Comparison of ENCODE assay signal across 21 cellular contexts in genomic region chr7:117480978-117481377, GRCh38. TPM values are rescaled to one million over a fixed set of nuclear protein-coding genes. Genes with fewer than 3 reads are reported as not detected.
DNase-seq lines count a peak whose midpoint lies in the region; TF ChIP-seq lines count a peak whose summit lies in the region.
"Had no signal": no experiment of that assay in that cellular context is flagged by ENCODE, and none has a peak within 500 bp of the region (broad histone marks: within the 10 kb centered on the region; RNA-seq: fewer than 3 reads in every experiment).

No MANE protein-coding gene starts in this region.

- H3K36me3 Mint-ChIP-seq in endodermal cell (ENCODE audit: low read depth) = no peaks in the 10 kb centered on the region
- H3K36me3 Mint-ChIP-seq: activated naive CD4-positive, alpha-beta T cell treated with anti-CD3 and anti-CD28 coated beads, Interleukin-2, amount 10 ng/mL, durations not matched to agents 7 days and 5 days; natural killer cell had no signal

- H3K27me3 ChIP-seq in AG04450 (ENCODE audit: control insufficient read depth, insufficient read depth, low read length) (peaks cover 24% of the 10 kb centered on the region), endodermal cell (ENCODE audit: control insufficient read depth, insufficient read depth, low read length, poor library complexity, severe bottlenecking) (peaks cover 48% of the 10 kb centered on the region), testis (no peaks in the 10 kb centered on the region)

- H3K4me1 ChIP-seq in endodermal cell (ENCODE audit: control insufficient read depth, insufficient read depth, low read length) (peaks cover 6% of the 10 kb centered on the region), testis (no peaks in the 10 kb centered on the region)
- H3K4me1 ChIP-seq: psoas muscle had no signal

- H3K4me3 ChIP-seq in AG04450 (ENCODE audit: low read depth, low read length) (no peak overlapping the region), endodermal cell (ENCODE audit: low read length) (no peak overlapping the region), testis (no peak overlapping the region)
- H3K4me3 ChIP-seq: psoas muscle had no signal

- WGBS in endodermal cell (ENCODE audit: insufficient coverage in 1 of 2, insufficient read length in 1 of 2), 2 experiments = 71% methylated on average over 2 of the region's 2 CpGs; no CpG with 5 or more reads in 1 of the 2 experiments
- WGBS in testis, 2 donors = 53 to 58% methylated on average over 2 of the region's 2 CpGs

- peaks cover 9% of the 10 kb centered on the region for H3K4me1 Mint-ChIP-seq in endodermal cell
- H3K4me1 Mint-ChIP-seq: activated naive CD4-positive, alpha-beta T cell treated with anti-CD3 and anti-CD28 coated beads, Interleukin-2, amount 10 ng/mL, durations not matched to agents 7 days and 5 days; natural killer cell had no signal

- no peak for DNase-seq in AG04450 (ENCODE audit: low read depth, low spot score)
- peak; percentile 28 for DNase-seq in HuH-7 (ENCODE audit: low spot score)
- DNase-seq in endodermal cell = no peak
- DNase-seq in myocyte (ENCODE audit: low read depth) = peak; percentile 16
- no peak for DNase-seq in testis
- DNase-seq in foreskin melanocyte = no peak
- DNase-seq in stimulated activated naive CD4-positive, alpha-beta T cell (lab: John Stamatoyannopoulos, UW) = no peak
- no peak for DNase-seq in NCI-H510A treated with DMSO at 0.1 percent for 48 hours (lab: John Stamatoyannopoulos, UW)
- DNase-seq: activated CD4-positive, alpha-beta T cell treated with anti-CD3 and anti-CD28 coated beads, Interleukin-2, amount 50 U/mL, for 1 hour; activated naive CD4-positive, alpha-beta T cell treated with anti-CD3 and anti-CD28 coated beads, Interleukin-2, amount 10 ng/mL, durations not matched to agents 7 days and 5 days; activated T-cell treated with anti-CD3 and anti-CD28 coated beads for 4 hours; GOT3; hippocampal formation; left ventricle myocardium superior; natural killer cell; NCI-H1694 treated with DMSO at 0.1 percent for 48 hours; NCI-H524; psoas muscle; stimulated activated CD4-positive, alpha-beta T cell treated with anti-CD3 and anti-CD28 coated beads, Interleukin-15, amount 100 ng/mL, for 24 hours had no signal

- POLR2A ChIA-PET in AG04450 (lab: Yijun Ruan, JAX) = no interaction called here

- peaks cover 53% of the 10 kb centered on the region for H3K27me3 Mint-ChIP-seq in endodermal cell (ENCODE audit: insufficient read depth)

- TF ChIP-seq POLR2A in testis (IDR thresholded peaks at IDR 0.05) = no peak

- no peaks in the 10 kb centered on the region for H3K9me3 ChIP-seq in AG04450 (ENCODE audit: control insufficient read depth, insufficient read depth, low read length)
- no peaks in the 10 kb centered on the region for H3K9me3 ChIP-seq in endodermal cell (ENCODE audit: control insufficient read depth, low read length)
- H3K9me3 ChIP-seq in testis = no peaks in the 10 kb centered on the region
- H3K9me3 ChIP-seq: psoas muscle had no signal

- CTCF ChIA-PET in AG04450 (lab: Charles Lee) = interaction anchor here (0.6 to 2.6 kb wide), 2 partner anchors 22 to 55 kb away, joined by 5 to 12 read pairs; no protein-coding TSS in a partner anchor

- H3K27ac Mint-ChIP-seq in endodermal cell = no peak overlapping the region
- H3K27ac Mint-ChIP-seq: activated naive CD4-positive, alpha-beta T cell treated with anti-CD3 and anti-CD28 coated beads, Interleukin-2, amount 10 ng/mL, durations not matched to agents 7 days and 5 days; natural killer cell had no signal

- no peak overlapping the region for H3K27ac ChIP-seq in AG04450 (ENCODE audit: low read depth, low read length)
- no peak overlapping the region for H3K27ac ChIP-seq in endodermal cell (ENCODE audit: low read depth, low read length)
- H3K27ac ChIP-seq in testis = no peak overlapping the region
- H3K27ac ChIP-seq: psoas muscle had no signal

- H3K9ac ChIP-seq in endodermal cell (ENCODE audit: extremely low read depth, low read length, poor library complexity, severe bottlenecking) = no peak overlapping the region

- TF ChIP-seq CTCF in AG04450 (IDR thresholded peaks at IDR 0.05; ENCODE audit: low read depth, low read length) (0 out of 2 replicates have a peak, but pooled peaks have one; percentile 2), endodermal cell (conservative IDR thresholded peaks at IDR 0.05) (peak; percentile 47), testis (IDR thresholded peaks at IDR 0.05) (no peak)

- no peaks in the 10 kb centered on the region for H3K9me3 Mint-ChIP-seq in endodermal cell
- H3K9me3 Mint-ChIP-seq: activated naive CD4-positive, alpha-beta T cell treated with anti-CD3 and anti-CD28 coated beads, Interleukin-2, amount 10 ng/mL, durations not matched to agents 7 days and 5 days had no signal

- intact Hi-C loops in testis (cut with DNase I; ENCODE audit: low total_unique reads) = no loop called here

- H3K4me3 Mint-ChIP-seq in endodermal cell = no peak overlapping the region
- H3K4me3 Mint-ChIP-seq: activated naive CD4-positive, alpha-beta T cell treated with anti-CD3 and anti-CD28 coated beads, Interleukin-2, amount 10 ng/mL, durations not matched to agents 7 days and 5 days; natural killer cell had no signal

- H3K36me3 ChIP-seq in endodermal cell (ENCODE audit: control insufficient read depth, insufficient read depth, low read length) (no peaks in the 10 kb centered on the region), testis (ENCODE audit: low read depth, missing control alignments) (no peaks in the 10 kb centered on the region)

RNA-seq across cellular contexts. Expression of gene CFTR, which starts 1.2 kb away (rescaled TPM):
- polyA plus RNA-seq in AG04450 (2011; rRNA removed) = 0.16 and 0.37 TPM in 2 replicates
- polyA minus RNA-seq in AG04450 (2011; rRNA and poly(A)+ RNA removed) = 0.23 and 0.61 TPM in 2 replicates
- total RNA-seq in endodermal cell = 1 to 10 TPM; 2.0 to 3.5 TPM
- polyA plus RNA-seq in endodermal cell (2013, experiment 1 of 2) = 0.64 TPM
- polyA plus RNA-seq in endodermal cell (2013, experiment 2 of 2) = 0.33 TPM
- total RNA-seq in myocyte = not detected in 2 replicates
- polyA plus RNA-seq in myocyte (2012) = 0.15 TPM
- total RNA-seq in testis = 1 to 10 TPM; 5.1 TPM
- 6.9 TPM for polyA plus RNA-seq in testis (ENCODE audit: insufficient read depth, low read depth, low replicate concordance)
- total RNA-seq: G401, natural killer cell had no signal

RNA-seq across cellular contexts. Expression of gene ASZ1, which starts 53.7 kb away (rescaled TPM):
- polyA plus RNA-seq in AG04450 (2011; rRNA removed) (0.05 TPM in 1 of 2 replicates, not detected in the other), testis (ENCODE audit: insufficient read depth, low read depth, low replicate concordance) (18.4 TPM)
- polyA minus RNA-seq in AG04450 (2011; rRNA and poly(A)+ RNA removed) = not detected in 2 replicates
- total RNA-seq in endodermal cell (not detected), myocyte (not detected in 2 replicates), testis (10 to 100 TPM; 18.1 to 27.6 TPM)
- not detected for polyA plus RNA-seq in endodermal cell (2013, experiment 1 of 2)
- not detected for polyA plus RNA-seq in endodermal cell (2013, experiment 2 of 2)
- not detected for polyA plus RNA-seq in myocyte (2012)
- total RNA-seq: fibroblast of lung, G401, left ventricle myocardium superior, natural killer cell, psoas muscle had no signal
- polyA plus RNA-seq: psoas muscle had no signal

Comparison
In these comparisons a context has a peak if more than half of its experiments do, and no peak if none do; other contexts are left out.
1. DNase-seq: peak in HuH-7 (single experiment) and myocyte (single experiment); none in AG04450 (single experiment), endodermal cell (single experiment), testis (single experiment), foreskin melanocyte (single experiment), stimulated activated naive CD4-positive, alpha-beta T cell (0 of 6) and NCI-H510A treated with DMSO at 0.1 percent for 48 hours (single experiment).
2. CTCF ChIP-seq: peak in AG04450 (single experiment) and endodermal cell (single experiment); none in testis (0 of 3).
3. RNA of gene ASZ1, which starts 53.7 kb away (total RNA-seq): 18.1 to 27.6 TPM in testis; not detected in endodermal cell and not detected in myocyte; every median in the first group is over 10 times any median in the second.